ENCODE assay signal across 29 cellular contexts in genomic region chrX:133677123-133678063, GRCh38.
DNase-seq lines count a peak whose midpoint lies in the region; ATAC-seq and TF ChIP-seq lines count a peak whose summit lies in the region.
"Had no signal": no experiment of that assay in that cellular context is flagged by ENCODE, and none has a peak within 500 bp of the region (broad histone marks: within the 10 kb centered on the region; RNA-seq: fewer than 3 reads in every experiment).

No MANE protein-coding gene starts in this region.

- H3K9ac ChIP-seq in colonic mucosa (ENCODE audit: low read depth in 2 of 2, low read length in 2 of 2) = no peak overlapping the region

- TF ChIP-seq CTCF in colonic mucosa (IDR thresholded peaks at IDR 0.05) = no peak
- TF ChIP-seq CTCF in progenitor cell of endocrine pancreas (IDR thresholded peaks at IDR 0.05; ENCODE audit: unreplicated experiment) = no peak
- no peak for TF ChIP-seq CTCF in CD8-positive, alpha-beta T cell (IDR thresholded peaks at IDR 0.05)

- no peaks in the 10 kb centered on the region for H3K4me1 ChIP-seq in colonic mucosa
- H3K4me1 ChIP-seq in CD8-positive, alpha-beta T cell (ENCODE audit: insufficient read depth, low read length) = no peaks in the 10 kb centered on the region
- H3K4me1 ChIP-seq: suprapubic skin had no signal

- peak in 2 of 3 experiments; percentile 14 to 50 for DNase-seq in NCI-H1417 (lab: John Stamatoyannopoulos, UW)
- DNase-seq in NCI-H1417 treated with DMSO at 0.1 percent for 48 hours (lab: John Stamatoyannopoulos, UW) = no peak
- peak; percentile 9 for DNase-seq in NCI-H2196 (lab: John Stamatoyannopoulos, UW; ENCODE audit: unreplicated experiment)
- DNase-seq in colonic mucosa = no peak
- DNase-seq in progenitor cell of endocrine pancreas (ENCODE audit: low spot score, unreplicated experiment) = no peak
- no peak for DNase-seq in CD8-positive, alpha-beta T cell
- DNase-seq in H7 = no peak
- DNase-seq: activated CD4-positive, alpha-beta T cell treated with anti-CD3 and anti-CD28 coated beads, Interleukin-2, amount 50 U/mL, for 1 hour; activated CD8-positive, alpha-beta memory T cell treated with anti-CD3 and anti-CD28 coated beads, Interleukin-2, amount 10 ng/mL, durations not matched to agents 7 days and 5 days; activated naive CD4-positive, alpha-beta T cell treated with Interleukin-2 at 50 U/mL for 16 hours; activated T-cell treated with anti-CD3 and anti-CD28 coated beads, Interleukin-2, amount 50 U/mL, for 72 hours; DMS 273 treated with DMSO at 0.1 percent for 48 hours; effector CD8-positive, alpha-beta T cell; GOT3; IMR-90; NCI-H1048; posterior cingulate gyrus; sigmoid colon; stimulated activated CD4-positive, alpha-beta T cell treated with anti-CD3 and anti-CD28 coated beads, Interleukin-4, amount 100 ng/mL, for 4 hours; SW 1271; T1000 had no signal

- CTCF ChIA-PET in CD8-positive, alpha-beta T cell (lab: Charles Lee) = no interaction called here

- H3K9me3 Mint-ChIP-seq in progenitor cell of endocrine pancreas (ENCODE audit: low read depth) = no peaks in the 10 kb centered on the region
- no peaks in the 10 kb centered on the region for H3K9me3 Mint-ChIP-seq in CD8-positive, alpha-beta T cell
- H3K9me3 Mint-ChIP-seq: activated T-cell treated with anti-CD3 and anti-CD28 coated beads, Interleukin-2, amount 50 U/mL, for 72 hours; neural crest cell; stimulated activated memory B cell treated with anti-CD40 and anti-IgM and Interleukin-4, amounts not matched to agents 10 μg/mL and 1 μg/mL and 100 μg/mL, for 72 hours; WTC11 had no signal

- H3K36me3 ChIP-seq in colonic mucosa (no peaks in the 10 kb centered on the region), H7 (replicated peaks; ENCODE audit: control insufficient read depth, insufficient read depth, low read length) (no peaks in the 10 kb centered on the region)
- no peaks in the 10 kb centered on the region for H3K36me3 ChIP-seq in CD8-positive, alpha-beta T cell (ENCODE audit: insufficient read depth, low read length)
- H3K36me3 ChIP-seq: sigmoid colon, suprapubic skin had no signal

- no peaks in the 10 kb centered on the region for H3K27me3 Mint-ChIP-seq in progenitor cell of endocrine pancreas
- peaks cover 2% of the 10 kb centered on the region for H3K27me3 Mint-ChIP-seq in CD8-positive, alpha-beta T cell (ENCODE audit: low read depth)
- H3K27me3 Mint-ChIP-seq: activated CD8-positive, alpha-beta memory T cell treated with anti-CD3 and anti-CD28 coated beads, Interleukin-2, amount 10 ng/mL, durations not matched to agents 7 days and 5 days; stimulated activated memory B cell treated with anti-CD40 and anti-IgM and Interleukin-4, amounts not matched to agents 10 μg/mL and 1 μg/mL and 100 μg/mL, for 72 hours had no signal

- H3K4me3 Mint-ChIP-seq in progenitor cell of endocrine pancreas (ENCODE audit: low read depth) = no peak overlapping the region
- H3K4me3 Mint-ChIP-seq in CD8-positive, alpha-beta T cell = no peak overlapping the region
- H3K4me3 Mint-ChIP-seq: activated CD8-positive, alpha-beta memory T cell treated with anti-CD3 and anti-CD28 coated beads, Interleukin-2, amount 10 ng/mL, durations not matched to agents 7 days and 5 days; activated T-cell treated with anti-CD3 and anti-CD28 coated beads, Interleukin-2, amount 50 U/mL, for 72 hours; CD14-positive monocyte; neural crest cell; stimulated activated memory B cell treated with anti-CD40 and anti-IgM and Interleukin-4, amounts not matched to agents 10 μg/mL and 1 μg/mL and 100 μg/mL, for 72 hours; WTC11 had no signal

- H3K9me3 ChIP-seq in colonic mucosa = no peaks in the 10 kb centered on the region
- no peaks in the 10 kb centered on the region for H3K9me3 ChIP-seq in CD8-positive, alpha-beta T cell (ENCODE audit: low read length)
- H3K9me3 ChIP-seq: sigmoid colon, suprapubic skin had no signal

- intact Hi-C loops in colonic mucosa (cut with DNase I) = no loop called here
- intact Hi-C loops in CD8-positive, alpha-beta T cell (cut with DNase I, micrococcal nuclease) = no loop called here

- peak overlapping the region; percentile 92 for H3K27ac Mint-ChIP-seq in progenitor cell of endocrine pancreas
- no peak overlapping the region for H3K27ac Mint-ChIP-seq in CD8-positive, alpha-beta T cell
- H3K27ac Mint-ChIP-seq: activated CD8-positive, alpha-beta memory T cell treated with anti-CD3 and anti-CD28 coated beads, Interleukin-2, amount 10 ng/mL, durations not matched to agents 7 days and 5 days; activated T-cell treated with anti-CD3 and anti-CD28 coated beads, Interleukin-2, amount 50 U/mL, for 72 hours; CD14-positive monocyte; stimulated activated memory B cell treated with anti-CD40 and anti-IgM and Interleukin-4, amounts not matched to agents 10 μg/mL and 1 μg/mL and 100 μg/mL, for 72 hours; WTC11 had no signal

- peaks cover 36% of the 10 kb centered on the region for H3K4me1 Mint-ChIP-seq in progenitor cell of endocrine pancreas (ENCODE audit: low read depth)
- peaks cover 5% of the 10 kb centered on the region for H3K4me1 Mint-ChIP-seq in CD8-positive, alpha-beta T cell (ENCODE audit: low read depth)
- H3K4me1 Mint-ChIP-seq: CD14-positive monocyte; stimulated activated memory B cell treated with anti-CD40 and anti-IgM and Interleukin-4, amounts not matched to agents 10 μg/mL and 1 μg/mL and 100 μg/mL, for 72 hours had no signal

- POLR2A ChIA-PET in CD8-positive, alpha-beta T cell (lab: Charles Lee) = no interaction called here

- no peak for ATAC-seq in HG03280 (IDR thresholded peaks at IDR 0.05; ENCODE audit: unreplicated experiment)
- ATAC-seq in CD8-positive, alpha-beta T cell = no peak
- ATAC-seq: activated CD8-positive, alpha-beta memory T cell treated with anti-CD3 and anti-CD28 coated beads, Interleukin-2, amount 10 ng/mL, durations not matched to agents 7 days and 5 days; activated T-cell treated with anti-CD3 and anti-CD28 coated beads, Interleukin-2, amount 50 U/mL, for 72 hours; stimulated activated memory B cell treated with anti-CD40 and anti-IgM and Interleukin-4, amounts not matched to agents 10 μg/mL and 1 μg/mL and 100 μg/mL, for 72 hours; WTC11 had no signal

- H3K27ac ChIP-seq in colonic mucosa = peak overlapping the region; percentile 38
- no peak overlapping the region for H3K27ac ChIP-seq in CD8-positive, alpha-beta T cell (ENCODE audit: low read depth, low read length)
- H3K27ac ChIP-seq: 22Rv1, epithelial cell of prostate, sigmoid colon, suprapubic skin had no signal

- H3K27me3 ChIP-seq in colonic mucosa (no peaks in the 10 kb centered on the region), H7 (ENCODE audit: control insufficient read depth, insufficient read depth, low read length) (no peaks in the 10 kb centered on the region)
- no peaks in the 10 kb centered on the region for H3K27me3 ChIP-seq in CD8-positive, alpha-beta T cell (ENCODE audit: insufficient read depth, low read length)
- H3K27me3 ChIP-seq: sigmoid colon, suprapubic skin had no signal

- no peak overlapping the region for H3K4me3 ChIP-seq in colonic mucosa
- H3K4me3 ChIP-seq in CD8-positive, alpha-beta T cell (ENCODE audit: low read depth, low read length) = no peak overlapping the region
- H3K4me3 ChIP-seq in H7 (ENCODE audit: insufficient read depth, low read depth, low read length) = no peak overlapping the region
- H3K4me3 ChIP-seq: sigmoid colon, suprapubic skin had no signal

- H3K36me3 Mint-ChIP-seq in progenitor cell of endocrine pancreas (ENCODE audit: insufficient read depth) = no peaks in the 10 kb centered on the region
- H3K36me3 Mint-ChIP-seq in CD8-positive, alpha-beta T cell = no peaks in the 10 kb centered on the region
- H3K36me3 Mint-ChIP-seq: activated CD8-positive, alpha-beta memory T cell treated with anti-CD3 and anti-CD28 coated beads, Interleukin-2, amount 10 ng/mL, durations not matched to agents 7 days and 5 days; CD14-positive monocyte; stimulated activated memory B cell treated with anti-CD40 and anti-IgM and Interleukin-4, amounts not matched to agents 10 μg/mL and 1 μg/mL and 100 μg/mL, for 72 hours; WTC11 had no signal

Comparison
In these comparisons a context has a peak if more than half of its experiments do, and no peak if none do; other contexts are left out.
1. DNase-seq: peak in NCI-H1417 (2 of 3) and NCI-H2196 (single experiment); none in NCI-H1417 treated with DMSO at 0.1 percent for 48 hours (single experiment), colonic mucosa (single experiment), progenitor cell of endocrine pancreas (single experiment), CD8-positive, alpha-beta T cell (0 of 7) and H7 (single experiment).